8 cellular contexts compared by ENCODE assay signal in genomic region chr20:58892126-58892931, GRCh38. TPM values are rescaled to one million over a fixed set of nuclear protein-coding genes. Genes with fewer than 3 reads are reported as not detected.
DNase-seq lines count a peak whose midpoint lies in the region; ATAC-seq and TF ChIP-seq lines count a peak whose summit lies in the region.

No MANE protein-coding gene starts in this region.

- DNase-seq in AG08396 (ENCODE audit: low spot score) = peak; percentile 77
- DNase-seq in GM19240 (ENCODE audit: insufficient read length, low spot score) = peak; percentile 76
- peak; percentile 38 for DNase-seq in NCI-H2029 treated with DMSO at 0.1 percent for 48 hours (lab: John Stamatoyannopoulos, UW)
- DNase-seq in breast epithelium (ENCODE audit: low spot score in 2 of 2) = peak; percentile 67 to 70
- peak; percentile 55 for DNase-seq in iris pigment epithelial cell (ENCODE audit: low read depth)
- DNase-seq in stimulated activated CD4-positive, alpha-beta T cell treated with anti-CD3 and anti-CD28 coated beads, Interleukin-12 subunit alpha, Interleukin-12 subunit beta, amount 100 ng/mL, for 48 hours (ENCODE audit: low read depth in 2 of 3, low spot score in 1 of 3) = peak; percentile 59 to 70 (median 63)

- H3K4me3 ChIP-seq in WI38 (ENCODE audit: low read depth, low read length) (peak overlapping the region; percentile 85), breast epithelium (peak overlapping the region; percentile 81 to 96 (median 92))

- H3K27ac ChIP-seq in breast epithelium = peak overlapping the region; percentile 99 to 100

- intact Hi-C loops in breast epithelium (cut with DNase I; ENCODE audit: low total_unique reads) = loop anchor here (10.0 kb wide), 1 partner anchor 92 kb away; the partner anchor contains the start of gene NELFCD

- TF ChIP-seq CTCF in WI38 (IDR thresholded peaks at IDR 0.05; ENCODE audit: low read depth, low read length) (no peak), breast epithelium (IDR thresholded peaks at IDR 0.05) (no peak)

- H3K4me1 ChIP-seq in breast epithelium = peaks cover 13 to 31% of the 10 kb centered on the region in 2 donors

- no peaks in the 10 kb centered on the region for H3K9me3 ChIP-seq in breast epithelium

- no peaks in the 10 kb centered on the region for H3K36me3 ChIP-seq in breast epithelium

- TF ChIP-seq POLR2A in breast epithelium (IDR thresholded peaks at IDR 0.05) = no peak

- no peaks in the 10 kb centered on the region for H3K27me3 ChIP-seq in breast epithelium

- ATAC-seq in HG02981 (IDR thresholded peaks at IDR 0.05; ENCODE audit: unreplicated experiment) = no peak

RNA-seq across cellular contexts. Expression of gene GNAS, which starts 39.8 kb away (rescaled TPM):
- total RNA-seq in breast epithelium = 100 to 1,000 TPM; 448 to 714 (median 570) TPM

RNA-seq across cellular contexts. Expression of gene GNAS-AS1, which starts 41.6 kb away (rescaled TPM):
- 1 to 10 TPM in 1 of 3 donors, under 1 TPM in 2; 0.48 to 1.5 (median 0.98) TPM for total RNA-seq in breast epithelium
